9 cellular contexts compared by ENCODE assay signal in the genomic region with DNA sequence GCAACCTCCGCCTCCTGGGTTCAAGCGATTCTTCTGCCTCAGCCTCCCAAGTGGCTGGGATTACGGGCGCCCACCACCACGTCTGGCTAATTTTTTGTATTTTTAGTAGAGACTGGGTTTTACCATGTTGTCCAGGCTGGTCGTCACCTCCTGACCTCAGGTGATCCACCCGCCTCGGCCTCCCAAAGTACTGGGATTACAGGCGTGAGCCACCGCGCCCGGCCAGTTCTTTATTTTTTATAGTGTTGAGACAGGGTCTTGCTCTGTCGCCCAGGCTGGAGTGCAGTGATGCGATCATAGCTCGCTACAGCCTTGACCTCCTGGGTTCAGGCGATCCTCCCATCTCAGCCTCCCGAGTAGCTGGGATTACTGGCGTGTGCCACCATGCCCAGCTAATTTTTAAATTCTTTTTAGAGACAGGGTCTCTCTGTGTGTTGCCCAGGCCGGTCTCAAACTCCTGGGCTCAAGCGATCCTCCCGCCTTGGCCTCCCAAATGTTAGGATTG. TPM values are rescaled to one million over a fixed set of nuclear protein-coding genes. Genes with fewer than 3 reads are reported as not detected.
DNase-seq lines count a peak whose midpoint lies in the region; ATAC-seq and TF ChIP-seq lines count a peak whose summit lies in the region.
"Not testable (repeated sequence)": the region's sequence is repeated elsewhere in the genome, so short reads cannot be mapped to it uniquely, and the experiment has no call there.
"Had no signal": no experiment of that assay in that cellular context is flagged by ENCODE, and none has a peak within 500 bp of the region (broad histone marks: within the 10 kb centered on the region; RNA-seq: fewer than 3 reads in every experiment).

No MANE protein-coding gene starts in this region.

- H3K4me3 ChIP-seq in A673 (ENCODE audit: low read depth, low read length, poor library complexity, severe bottlenecking): peak overlapping the region; percentile 90
- H3K4me3 ChIP-seq in RWPE2 (ENCODE audit: severe bottlenecking): peak overlapping the region; percentile 89
- peak overlapping the region; percentile 73 to 82 for H3K4me3 ChIP-seq in duodenal mucosa (ENCODE audit: low read depth in 1 of 2, low read length in 2 of 2)
- peak overlapping the region; percentile 68 for H3K4me3 ChIP-seq in hepatocyte
- H3K4me3 ChIP-seq in spleen: peak overlapping the region; percentile 40 to 71 (median 56)

- H3K36me3 Mint-ChIP-seq in H9 (ENCODE audit: insufficient read depth in 1 of 3, low read depth in 3 of 3); activated naive CD4-positive, alpha-beta T cell treated with anti-CD3 and anti-CD28 coated beads, Interleukin-2, amount 50 U/mL, for 24 hours; naive thymus-derived CD8-positive, alpha-beta T cell: not testable (repeated sequence)

- H3K4me1 ChIP-seq in A673 (ENCODE audit: insufficient read depth, low read length, poor library complexity, severe bottlenecking): peaks cover 17% of the 10 kb centered on the region
- not testable (repeated sequence) for H3K4me1 ChIP-seq in H9 (ENCODE audit: insufficient read depth, low read length); RWPE2 (ENCODE audit: insufficient read depth, poor library complexity, severe bottlenecking)
- peaks cover 16 to 32% of the 10 kb centered on the region in 2 donors for H3K4me1 ChIP-seq in duodenal mucosa (ENCODE audit: control insufficient read depth in 1 of 2, insufficient read depth in 2 of 2, low read length in 2 of 2)
- peaks cover 13% of the 10 kb centered on the region for H3K4me1 ChIP-seq in hepatocyte (ENCODE audit: insufficient read depth)
- peaks cover 24 to 80% (median 67%) of the 10 kb centered on the region in 6 donors for H3K4me1 ChIP-seq in spleen

- not testable (repeated sequence) for H3K79me2 ChIP-seq in H9 (ENCODE audit: insufficient read depth, low read length)
- peaks cover 13% of the 10 kb centered on the region for H3K79me2 ChIP-seq in hepatocyte

- H3K18ac ChIP-seq in H9 (ENCODE audit: insufficient read length, low read depth, low read length): not testable (repeated sequence)

- H3K27ac Mint-ChIP-seq in H9: peak overlapping the region; percentile 98 to 100 (median 99); a peak in 3 of 7 replicates
- peak overlapping the region; percentile 99 for H3K27ac Mint-ChIP-seq in activated naive CD4-positive, alpha-beta T cell treated with anti-CD3 and anti-CD28 coated beads, Interleukin-2, amount 50 U/mL, for 24 hours
- H3K27ac Mint-ChIP-seq in naive thymus-derived CD8-positive, alpha-beta T cell: peak overlapping the region; percentile 94 to 99 (median 98)

- H3K4ac ChIP-seq in H9 (ENCODE audit: low read depth, low read length): not testable (repeated sequence)

- no CpG with 5 or more reads among the region's 21 CpGs for WGBS in H9 (ENCODE audit: extremely low coverage, insufficient read length, low lambda C conversion rate)
- WGBS in hepatocyte (ENCODE audit: low lambda C conversion rate, missing lambda C conversion rate): 88% methylated on average over 17 of the region's 21 CpGs
- WGBS in spleen, 5 donors: 71 to 81% (median 71%) methylated on average over 21 of the region's 21 CpGs

- peaks cover 11 to 24% of the 10 kb centered on the region in 2 experiments for H3K4me1 Mint-ChIP-seq in H9
- peaks cover 63% of the 10 kb centered on the region for H3K4me1 Mint-ChIP-seq in activated naive CD4-positive, alpha-beta T cell treated with anti-CD3 and anti-CD28 coated beads, Interleukin-2, amount 50 U/mL, for 24 hours
- peaks cover 25 to 68% (median 63%) of the 10 kb centered on the region in 4 donors for H3K4me1 Mint-ChIP-seq in naive thymus-derived CD8-positive, alpha-beta T cell

- H3K14ac ChIP-seq in H9 (ENCODE audit: insufficient read depth, low read length): not testable (repeated sequence)

- H4K8ac ChIP-seq in H9 (replicated peaks; ENCODE audit: insufficient read length, low read depth, low read length): not testable (repeated sequence)

- H3K4me3 Mint-ChIP-seq in H9: peak overlapping the region; percentile 94
- H3K4me3 Mint-ChIP-seq in activated naive CD4-positive, alpha-beta T cell treated with anti-CD3 and anti-CD28 coated beads, Interleukin-2, amount 50 U/mL, for 24 hours: peak overlapping the region; percentile 95
- H3K4me3 Mint-ChIP-seq in naive thymus-derived CD8-positive, alpha-beta T cell: peak overlapping the region; percentile 90 to 98 (median 96)

- POLR2A ChIA-PET in A673 (lab: Charles Lee; ENCODE audit: low non-redundant PET): interaction anchor here (0.6 to 0.9 kb wide), 2 partner anchors 11 to 70 kb away, joined by 4 read pairs; a partner anchor contains a TSS
- POLR2A ChIA-PET in naive thymus-derived CD8-positive, alpha-beta T cell (lab: Charles Lee): interaction anchor here (0.6 to 19.3 kb wide), 23 partner anchors 8 to 1276 kb away, joined by 3 to 802 read pairs (median 6); a partner anchor contains a TSS

- H3K56ac ChIP-seq in H9 (ENCODE audit: insufficient read length, low read depth, low read length): not testable (repeated sequence)

- H3T11ph ChIP-seq in H9 (ENCODE audit: low read length): not testable (repeated sequence)

- not testable (repeated sequence) for H3K27me3 ChIP-seq in A673 (replicated peaks; ENCODE audit: insufficient read depth, low read depth, low read length, poor library complexity); H9 (ENCODE audit: insufficient read depth, low read length); RWPE2 (ENCODE audit: insufficient read depth, poor library complexity, severe bottlenecking); duodenal mucosa (ENCODE audit: control insufficient read depth in 1 of 2, insufficient read depth in 2 of 2, low read length in 2 of 2); hepatocyte; spleen (replicated peaks in 1 of 7)

- H4K20me1 ChIP-seq in H9 (ENCODE audit: control insufficient read depth, insufficient read depth, insufficient read length); hepatocyte (ENCODE audit: insufficient read depth, poor library complexity, severe bottlenecking): not testable (repeated sequence)

- not testable (repeated sequence) for H2BK5ac ChIP-seq in H9 (ENCODE audit: insufficient read length, low read length)

- DNase-seq in A673 (ENCODE audit: low spot score); H9; RWPE2 (ENCODE audit: low spot score); hepatocyte (ENCODE audit: low spot score); naive thymus-derived CD8-positive, alpha-beta T cell: not testable (repeated sequence)
- peak; percentile 84 for DNase-seq in spleen

- H3K23me2 ChIP-seq in H9 (ENCODE audit: insufficient read length, low read depth, low read length, poor library complexity, severe bottlenecking): not testable (repeated sequence)

- TF ChIP-seq CTCF in A673 (conservative IDR thresholded peaks at IDR 0.05; ENCODE audit: low read depth, low read length); H9 (conservative IDR thresholded peaks at IDR 0.05); RWPE2 (IDR thresholded peaks at IDR 0.05; ENCODE audit: poor library complexity, severe bottlenecking); hepatocyte (IDR thresholded peaks at IDR 0.05; ENCODE audit: poor library complexity); spleen (IDR thresholded peaks at IDR 0.05 in 8 of 11, conservative IDR thresholded peaks at IDR 0.05 in 3 of 11): not testable (repeated sequence)

- not testable (repeated sequence) for H3K79me1 ChIP-seq in H9 (ENCODE audit: insufficient read depth, low read depth, low read length, poor library complexity, severe bottlenecking)

- ATAC-seq in RWPE2 (ENCODE audit: low read depth); naive thymus-derived CD8-positive, alpha-beta T cell: not testable (repeated sequence)

- H3K27ac ChIP-seq in A673 (ENCODE audit: low read depth, low read length, poor library complexity, severe bottlenecking) (peak overlapping the region; percentile 100), H9 (ENCODE audit: insufficient read length, low read depth, low read length) (peak overlapping the region; percentile 29), RWPE2 (ENCODE audit: poor library complexity, severe bottlenecking) (peak overlapping the region; percentile 77), hepatocyte (peak overlapping the region; percentile 99), spleen (peak overlapping the region; percentile 96 to 99 (median 98))
- not testable (repeated sequence) for H3K27ac ChIP-seq in duodenal mucosa (ENCODE audit: low read depth, low read length)

- H3K9ac ChIP-seq in H9 (ENCODE audit: extremely low read depth, insufficient read length, low read length): not testable (repeated sequence)
- H3K9ac ChIP-seq in duodenal mucosa (ENCODE audit: low read depth in 1 of 2, low read length in 2 of 2): peak overlapping the region; percentile 33 to 80

- not testable (repeated sequence) for H2BK15ac ChIP-seq in H9 (ENCODE audit: low read depth, low read length)

- TSS peak; percentile 95 for BruUV-seq in A673 (replicated peaks; lab: Mats Ljungman, UMichigan)

- not testable (repeated sequence) for H3K27me3 Mint-ChIP-seq in H9 (ENCODE audit: low read depth); activated naive CD4-positive, alpha-beta T cell treated with anti-CD3 and anti-CD28 coated beads, Interleukin-2, amount 50 U/mL, for 24 hours; naive thymus-derived CD8-positive, alpha-beta T cell

- not testable (repeated sequence) for H2BK120ac ChIP-seq in H9 (ENCODE audit: low read depth, low read length, poor library complexity, severe bottlenecking)

- not testable (repeated sequence) for H4K91ac ChIP-seq in H9 (ENCODE audit: insufficient read length, low read depth, low read length)

- H4K5ac ChIP-seq in H9 (ENCODE audit: insufficient read length, low read depth, low read length): not testable (repeated sequence)

- intact Hi-C loops in A673 (cut with micrococcal nuclease; ENCODE audit: unreplicated experiment): not testable (repeated sequence)
- intact Hi-C loops in spleen (cut with DNase I; ENCODE audit: low total_unique reads): loop anchor here (10.0 kb wide), 1 partner anchor 160 kb away; no protein-coding TSS in a partner anchor

- not testable (repeated sequence) for H2BK12ac ChIP-seq in H9 (ENCODE audit: insufficient read length, low read depth, low read length)

- not testable (repeated sequence) for H3K9me3 Mint-ChIP-seq in H9; activated naive CD4-positive, alpha-beta T cell treated with anti-CD3 and anti-CD28 coated beads, Interleukin-2, amount 50 U/mL, for 24 hours; naive thymus-derived CD8-positive, alpha-beta T cell

- H3K4me2 ChIP-seq in H9 (ENCODE audit: insufficient read depth, insufficient read length, low read length) (peak overlapping the region; percentile 50), hepatocyte (peak overlapping the region; percentile 91)

- H3K36me3 ChIP-seq in A673 (ENCODE audit: insufficient read depth, low read length, poor library complexity, severe bottlenecking): peaks cover 11% of the 10 kb centered on the region
- H3K36me3 ChIP-seq in RWPE2 (ENCODE audit: low read depth); duodenal mucosa (ENCODE audit: control insufficient read depth in 1 of 2, insufficient read depth in 2 of 2, low read length in 2 of 2); hepatocyte (replicated peaks; ENCODE audit: insufficient read depth, low read depth): not testable (repeated sequence)
- H3K36me3 ChIP-seq in spleen: peaks cover 0 to 29% (median 5%) of the 10 kb centered on the region in 6 donors

- not testable (repeated sequence) for H2AFZ ChIP-seq in H9 (ENCODE audit: low read length)
- H2AFZ ChIP-seq in hepatocyte: peak overlapping the region; percentile 96

- not testable (repeated sequence) for H2BK20ac ChIP-seq in H9 (ENCODE audit: low read depth, low read length, poor library complexity, severe bottlenecking)

- TF ChIP-seq POLR2A in spleen (IDR thresholded peaks at IDR 0.05): not testable (repeated sequence)

- not testable (repeated sequence) for H3K9me3 ChIP-seq in A673 (ENCODE audit: low read depth, low read length, poor library complexity, severe bottlenecking); H9 (ENCODE audit: control insufficient read depth, low read depth, low read length); RWPE2 (ENCODE audit: severe bottlenecking); duodenal mucosa (ENCODE audit: control insufficient read depth in 1 of 2, low read length in 2 of 2); hepatocyte (ENCODE audit: low read depth); spleen

- H3K23ac ChIP-seq in H9 (ENCODE audit: insufficient read length, low read depth, low read length): not testable (repeated sequence)

- H2AK5ac ChIP-seq in H9 (ENCODE audit: insufficient read length, low read length): not testable (repeated sequence)

- H3K9me2 ChIP-seq in hepatocyte (replicated peaks; ENCODE audit: insufficient read depth): not testable (repeated sequence)

- CTCF ChIA-PET in A673 (lab: Charles Lee): interaction anchor here (1.1 to 1.5 kb wide), 3 partner anchors 9 to 127 kb away, joined by 3 to 5 read pairs (median 4); no protein-coding TSS in a partner anchor

RNA-seq across cellular contexts. Expression of a gene that starts 0.6 kb away (rescaled TPM):
- total RNA-seq in A673 (2021) (26.0 and 26.7 TPM in 2 replicates), H9 (2021) (29.3 and 38.1 TPM in 2 replicates), hepatocyte (3.8 and 5.7 TPM in 2 replicates), spleen (10 to 100 TPM; 12.0 to 31.0 (median 26.6) TPM)
- polyA plus RNA-seq in hepatocyte (54.2 and 54.3 TPM in 2 replicates), spleen (10 to 100 TPM; 12.7 to 31.7 (median 15.8) TPM)
- 10 to 100 TPM; 70.2 to 73.1 TPM for total RNA-seq in naive thymus-derived CD8-positive, alpha-beta T cell
- polyA plus RNA-seq in naive thymus-derived CD8-positive, alpha-beta T cell: 10 to 100 TPM; 15.2 to 34.2 (median 27.7) TPM

RNA-seq across cellular contexts. Expression of a gene that starts 12.1 kb away (rescaled TPM):
- total RNA-seq in A673 (2021) (0.42 and 0.49 TPM in 2 replicates), H9 (2021) (0.44 TPM in 2 replicates), hepatocyte (0.44 and 0.73 TPM in 2 replicates), spleen (10 to 100 TPM in 6 of 7 donors, 1 to 10 TPM in 1; 7.1 to 36.5 (median 15.1) TPM)
- polyA plus RNA-seq in hepatocyte (0.48 and 0.91 TPM in 2 replicates), spleen (10 to 100 TPM in 2 of 3 donors, 1 to 10 TPM in 1; 2.4 to 23.0 (median 22.0) TPM)
- 1 to 10 TPM; 3.5 to 4.7 TPM for total RNA-seq in naive thymus-derived CD8-positive, alpha-beta T cell
- polyA plus RNA-seq in naive thymus-derived CD8-positive, alpha-beta T cell: under 1 TPM in 2 of 3 donors, not detected in 1; 0.07 to 0.20 TPM
- total RNA-seq: occipital lobe had no signal
